In genomic region chr4:110514889-110515479, GRCh38 we compare ENCODE assay signal across 8 cellular contexts. TPM values are rescaled to one million over a fixed set of nuclear protein-coding genes. Genes with fewer than 3 reads are reported as not detected.
DNase-seq lines count a peak whose midpoint lies in the region; ATAC-seq, FAIRE-seq and TF ChIP-seq lines count a peak whose summit lies in the region.

No MANE protein-coding gene starts in this region.

- TF ChIP-seq CTCF in A549 (IDR thresholded peaks at IDR 0.05) (peak; percentile 59), GM06990 (IDR thresholded peaks at IDR 0.05; ENCODE audit: insufficient read depth, low read length, poor library complexity, severe bottlenecking) (peak; percentile 60)

- CTCF ChIA-PET in A549 (lab: Yijun Ruan, JAX) = interaction anchor here (0.8 to 14.0 kb wide), 4 partner anchors 12 to 518 kb away, joined by 3 to 190 read pairs (median 78); no protein-coding TSS in a partner anchor

- DNase-seq in A549 (ENCODE audit: low read depth in 1 of 2, low spot score in 1 of 2) (peak in 1 of 2 experiments; percentile 34), GM06990 (ENCODE audit: extremely low read depth, insufficient read length) (no peak), NCI-H748 (lab: John Stamatoyannopoulos, UW; ENCODE audit: unreplicated experiment) (peak; percentile 34), cerebellum (ENCODE audit: low spot score) (peak; percentile 2), naive B cell (peak; percentile 29)
- no peak for DNase-seq in activated CD4-positive, alpha-beta T cell treated with anti-CD3 and anti-CD28 coated beads, Interleukin-2, amount 50 U/mL, for 1 hour

- H3K27me3 Mint-ChIP-seq in naive B cell = no peaks in the 10 kb centered on the region

- no peak for ATAC-seq in A549
- no peak for ATAC-seq in naive B cell (ENCODE audit: low read depth in 2 of 2)
- ATAC-seq in HG02610 (IDR thresholded peaks at IDR 0.05; ENCODE audit: unreplicated experiment) = no peak
- no peak for ATAC-seq in HG03196 (IDR thresholded peaks at IDR 0.05; ENCODE audit: unreplicated experiment)

- TF ChIP-seq RAD21 in A549 (conservative IDR thresholded peaks at IDR 0.05 in 1 of 2, IDR thresholded peaks at IDR 0.05 in 1 of 2) = peak; percentile 42 to 53; a peak in 3 of 5 replicates

- no peak for FAIRE-seq in A549 (lab: Jason Lieb, UNC)

- H3K27ac Mint-ChIP-seq in naive B cell = no peak overlapping the region

- no peak overlapping the region for H3K27ac ChIP-seq in A549

- H3K36me3 Mint-ChIP-seq in naive B cell = no peaks in the 10 kb centered on the region

- H3K4me3 Mint-ChIP-seq in naive B cell = peak overlapping the region in 3 of 8 donors; percentile 85 to 95 (median 88)

- H3K9me3 Mint-ChIP-seq in naive B cell = no peaks in the 10 kb centered on the region

- no peaks in the 10 kb centered on the region for H3K27me3 ChIP-seq in GM06990 (replicated peaks; ENCODE audit: control insufficient read depth, insufficient read depth, low read length)

- no peak for TF ChIP-seq POLR2A in A549 (IDR thresholded peaks at IDR 0.05; ENCODE audit: low read length)

- H3K4me1 Mint-ChIP-seq in naive B cell = peaks cover 9 to 16% (median 13%) of the 10 kb centered on the region in 3 donors

- TF ChIP-seq EP300 in A549 (IDR thresholded peaks at IDR 0.05) = no peak

- no peak overlapping the region for H3K4me3 ChIP-seq in A549
- no peak overlapping the region for H3K4me3 ChIP-seq in GM06990 (replicated peaks; ENCODE audit: low read depth, low read length)

- no peaks in the 10 kb centered on the region for H3K36me3 ChIP-seq in GM06990 (ENCODE audit: control insufficient read depth, insufficient read depth, low read length)

- no peaks in the 10 kb centered on the region; the same call in 2 of the 3 replicates for H3K9me3 ChIP-seq in A549

- H3K4me2 ChIP-seq in A549 = no peak overlapping the region; the same call in 2 of the 3 replicates

- POLR2A ChIA-PET in A549 (lab: Yijun Ruan, JAX) = no interaction called here

- H3K4me1 ChIP-seq in A549 = no peaks in the 10 kb centered on the region

TF ChIP-seq in A549, 52 proteins besides CTCF, POLR2A, EP300 and RAD21:
- TF ChIP-seq EHF (CRISPR knock-in tag; IDR thresholded peaks at IDR 0.05) = no peak
- TF ChIP-seq SMC3 (IDR thresholded peaks at IDR 0.05) = peak; percentile 60; the same call in 2 of the 3 replicates

RNA-seq across cellular contexts. Expression of gene ENPEP, which starts 39.0 kb away (rescaled TPM):
- polyA plus RNA-seq in A549 (2011; rRNA removed) = 0.21 and 0.62 TPM in 2 replicates
- polyA plus RNA-seq in A549 (2012; cell fraction: cytosol; rRNA removed) = 0.01 and 0.03 TPM in 2 replicates
- 0.01 and 0.02 TPM in 2 replicates for polyA plus RNA-seq in A549 (2012; cell fraction: nucleus; rRNA removed)
- polyA plus RNA-seq in A549 (2017; fragmentation: RNase III; extraction: RNeasy Plus Mini Kit Qiagen cat#74134 plus additional on column Dnase treatment) = 0.09 to 0.18 TPM (median 0.12 TPM) in 3 replicates
- polyA minus RNA-seq in A549 (2011; rRNA and poly(A)+ RNA removed) = 0.10 and 0.58 TPM in 2 replicates
- total RNA-seq in cerebellum = 2.7 TPM
- polyA plus RNA-seq in naive B cell (ENCODE audit: low read depth in 6 of 6) = under 1 TPM in 1 of 6 donors, not detected in 5; 0.16 TPM

Comparison
In these comparisons a context has a peak if more than half of its experiments do, and no peak if none do; other contexts are left out.
1. DNase-seq: peak in NCI-H748 (single experiment), cerebellum (single experiment) and naive B cell (single experiment); none in GM06990 (single experiment) and activated CD4-positive, alpha-beta T cell treated with anti-CD3 and anti-CD28 coated beads, Interleukin-2, amount 50 U/mL, for 1 hour (single experiment).